1 cellular context compared by ENCODE assay signal in the genomic region with DNA sequence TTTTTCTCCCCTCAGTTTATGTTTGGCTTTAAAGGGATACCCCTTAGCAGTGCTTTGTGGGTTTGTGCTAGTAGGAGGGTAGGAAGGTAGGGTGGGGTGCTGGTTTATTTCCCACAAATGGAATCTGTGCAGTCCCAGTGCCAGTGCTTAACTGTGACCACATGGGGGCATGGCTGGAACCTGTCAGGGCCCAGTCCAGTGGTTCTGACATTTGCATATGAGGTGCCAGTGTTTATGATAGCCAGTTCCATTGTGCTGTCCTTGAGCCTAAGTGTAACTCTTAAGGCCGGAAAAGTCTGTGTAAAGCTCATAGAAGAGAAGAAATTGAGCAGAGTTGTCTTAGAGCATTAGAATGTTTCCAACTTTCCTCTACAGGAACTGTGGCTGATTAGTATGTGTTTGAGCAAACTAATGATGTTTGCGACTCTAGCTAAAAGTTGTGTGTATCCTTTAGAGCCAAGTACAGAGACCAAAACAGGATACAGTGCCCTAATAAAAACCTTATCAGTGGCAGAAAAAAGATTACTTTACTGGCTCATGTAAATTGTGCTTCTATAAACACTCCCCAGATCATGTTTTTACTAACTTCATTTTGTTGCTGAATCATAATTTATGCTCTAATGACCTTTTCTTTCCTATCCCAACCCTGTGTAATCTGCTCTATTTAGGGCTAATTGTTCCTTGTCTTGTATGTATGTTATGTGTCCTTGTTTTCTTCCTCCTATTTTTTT.
TF ChIP-seq lines count a peak whose summit lies in the region.

No MANE protein-coding gene starts in this region.

TF ChIP-seq in HepG2, 621 proteins besides CTCF, POLR2A, EP300 and RAD21:
- no peak for TF ChIP-seq JUN (CRISPR knock-in tag; IDR thresholded peaks at IDR 0.05)
- no peak for TF ChIP-seq ZBTB1 (CRISPR knock-in tag; IDR thresholded peaks at IDR 0.05; ENCODE audit: borderline replicate concordance)
- TF ChIP-seq, protein P1, sequence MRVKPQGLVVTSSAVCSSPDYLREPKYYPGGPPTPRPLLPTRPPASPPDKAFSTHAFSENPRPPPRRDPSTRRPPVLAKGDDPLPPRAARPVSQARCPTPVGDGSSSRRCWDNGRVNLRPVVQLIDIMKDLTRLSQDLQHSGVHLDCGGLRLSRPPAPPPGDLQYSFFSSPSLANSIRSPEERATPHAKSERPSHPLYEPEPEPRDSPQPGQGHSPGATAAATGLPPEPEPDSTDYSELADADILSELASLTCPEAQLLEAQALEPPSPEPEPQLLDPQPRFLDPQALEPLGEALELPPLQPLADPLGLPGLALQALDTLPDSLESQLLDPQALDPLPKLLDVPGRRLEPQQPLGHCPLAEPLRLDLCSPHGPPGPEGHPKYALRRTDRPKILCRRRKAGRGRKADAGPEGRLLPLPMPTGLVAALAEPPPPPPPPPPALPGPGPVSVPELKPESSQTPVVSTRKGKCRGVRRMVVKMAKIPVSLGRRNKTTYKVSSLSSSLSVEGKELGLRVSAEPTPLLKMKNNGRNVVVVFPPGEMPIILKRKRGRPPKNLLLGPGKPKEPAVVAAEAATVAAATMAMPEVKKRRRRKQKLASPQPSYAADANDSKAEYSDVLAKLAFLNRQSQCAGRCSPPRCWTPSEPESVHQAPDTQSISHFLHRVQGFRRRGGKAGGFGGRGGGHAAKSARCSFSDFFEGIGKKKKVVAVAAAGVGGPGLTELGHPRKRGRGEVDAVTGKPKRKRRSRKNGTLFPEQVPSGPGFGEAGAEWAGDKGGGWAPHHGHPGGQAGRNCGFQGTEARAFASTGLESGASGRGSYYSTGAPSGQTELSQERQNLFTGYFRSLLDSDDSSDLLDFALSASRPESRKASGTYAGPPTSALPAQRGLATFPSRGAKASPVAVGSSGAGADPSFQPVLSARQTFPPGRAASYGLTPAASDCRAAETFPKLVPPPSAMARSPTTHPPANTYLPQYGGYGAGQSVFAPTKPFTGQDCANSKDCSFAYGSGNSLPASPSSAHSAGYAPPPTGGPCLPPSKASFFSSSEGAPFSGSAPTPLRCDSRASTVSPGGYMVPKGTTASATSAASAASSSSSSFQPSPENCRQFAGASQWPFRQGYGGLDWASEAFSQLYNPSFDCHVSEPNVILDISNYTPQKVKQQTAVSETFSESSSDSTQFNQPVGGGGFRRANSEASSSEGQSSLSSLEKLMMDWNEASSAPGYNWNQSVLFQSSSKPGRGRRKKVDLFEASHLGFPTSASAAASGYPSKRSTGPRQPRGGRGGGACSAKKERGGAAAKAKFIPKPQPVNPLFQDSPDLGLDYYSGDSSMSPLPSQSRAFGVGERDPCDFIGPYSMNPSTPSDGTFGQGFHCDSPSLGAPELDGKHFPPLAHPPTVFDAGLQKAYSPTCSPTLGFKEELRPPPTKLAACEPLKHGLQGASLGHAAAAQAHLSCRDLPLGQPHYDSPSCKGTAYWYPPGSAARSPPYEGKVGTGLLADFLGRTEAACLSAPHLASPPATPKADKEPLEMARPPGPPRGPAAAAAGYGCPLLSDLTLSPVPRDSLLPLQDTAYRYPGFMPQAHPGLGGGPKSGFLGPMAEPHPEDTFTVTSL (CRISPR knock-in tag; IDR thresholded peaks at IDR 0.05; ENCODE audit: borderline replicate concordance): no peak
- TF ChIP-seq, protein P2, sequence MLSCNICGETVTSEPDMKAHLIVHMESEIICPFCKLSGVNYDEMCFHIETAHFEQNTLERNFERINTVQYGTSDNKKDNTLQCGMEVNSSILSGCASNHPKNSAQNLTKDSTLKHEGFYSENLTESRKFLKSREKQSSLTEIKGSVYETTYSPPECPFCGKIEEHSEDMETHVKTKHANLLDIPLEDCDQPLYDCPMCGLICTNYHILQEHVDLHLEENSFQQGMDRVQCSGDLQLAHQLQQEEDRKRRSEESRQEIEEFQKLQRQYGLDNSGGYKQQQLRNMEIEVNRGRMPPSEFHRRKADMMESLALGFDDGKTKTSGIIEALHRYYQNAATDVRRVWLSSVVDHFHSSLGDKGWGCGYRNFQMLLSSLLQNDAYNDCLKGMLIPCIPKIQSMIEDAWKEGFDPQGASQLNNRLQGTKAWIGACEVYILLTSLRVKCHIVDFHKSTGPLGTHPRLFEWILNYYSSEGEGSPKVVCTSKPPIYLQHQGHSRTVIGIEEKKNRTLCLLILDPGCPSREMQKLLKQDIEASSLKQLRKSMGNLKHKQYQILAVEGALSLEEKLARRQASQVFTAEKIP (CRISPR knock-in tag; IDR thresholded peaks at IDR 0.05; ENCODE audit: borderline replicate concordance): no peak
- TF ChIP-seq U2AF1 (optimal IDR thresholded peaks at IDR 0.05; ENCODE audit: low read depth, low read length): no peak
- TF ChIP-seq SMC3 (IDR thresholded peaks at IDR 0.05; ENCODE audit: low read length): peak; percentile 34; the same call in 1 of the 2 replicates
- no peak for TF ChIP-seq SOX13 (IDR thresholded peaks at IDR 0.05)
- no peak for TF ChIP-seq SOX13 (CRISPR knock-in tag; conservative IDR thresholded peaks at IDR 0.05 in 1 of 2, IDR thresholded peaks at IDR 0.05 in 1 of 2)
- TF ChIP-seq SSRP1 (CRISPR knock-in tag; IDR thresholded peaks at IDR 0.05): no peak
- no peak for TF ChIP-seq RARA (CRISPR knock-in tag; IDR thresholded peaks at IDR 0.05)
- peak; percentile 24; the same call in 1 of the 2 replicates for TF ChIP-seq STAG1 (CRISPR knock-in tag; IDR thresholded peaks at IDR 0.05)
- no peak for TF ChIP-seq DNMT1 (CRISPR knock-in tag; IDR thresholded peaks at IDR 0.05)
- TF ChIP-seq, protein P3, sequence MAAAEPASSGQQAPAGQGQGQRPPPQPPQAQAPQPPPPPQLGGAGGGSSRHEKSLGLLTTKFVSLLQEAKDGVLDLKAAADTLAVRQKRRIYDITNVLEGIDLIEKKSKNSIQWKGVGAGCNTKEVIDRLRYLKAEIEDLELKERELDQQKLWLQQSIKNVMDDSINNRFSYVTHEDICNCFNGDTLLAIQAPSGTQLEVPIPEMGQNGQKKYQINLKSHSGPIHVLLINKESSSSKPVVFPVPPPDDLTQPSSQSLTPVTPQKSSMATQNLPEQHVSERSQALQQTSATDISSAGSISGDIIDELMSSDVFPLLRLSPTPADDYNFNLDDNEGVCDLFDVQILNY (CRISPR knock-in tag; conservative IDR thresholded peaks at IDR 0.05): no peak
